In the genomic region with DNA sequence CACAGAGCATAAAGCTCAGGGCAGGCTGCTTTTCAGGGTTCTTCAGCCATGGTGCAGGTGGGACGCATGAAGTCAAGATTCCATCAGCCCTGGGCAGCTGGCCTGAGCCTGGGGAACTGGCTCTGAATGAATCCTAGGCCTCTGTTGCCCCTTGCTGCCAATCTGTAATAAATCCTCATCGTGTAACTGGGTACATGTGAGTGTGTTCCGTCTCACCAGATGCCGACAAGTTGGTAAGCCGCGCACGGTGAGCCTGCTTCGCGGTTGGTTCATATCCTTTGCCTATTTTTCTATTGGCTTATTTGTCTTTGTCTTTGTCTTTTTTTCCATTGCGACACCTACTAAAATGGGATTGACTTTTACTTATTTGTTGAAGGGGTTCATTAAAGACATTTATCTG, we compare ENCODE assay signal across 23 cellular contexts. TPM values are rescaled to one million over a fixed set of nuclear protein-coding genes. Genes with fewer than 3 reads are reported as not detected.
DNase-seq lines count a peak whose midpoint lies in the region; ATAC-seq and TF ChIP-seq lines count a peak whose summit lies in the region.
"Had no signal": no experiment of that assay in that cellular context is flagged by ENCODE, and none has a peak within 500 bp of the region (broad histone marks: within the 10 kb centered on the region; RNA-seq: fewer than 3 reads in every experiment).

No MANE protein-coding gene starts in this region.

- DNase-seq in NCI-H82 (lab: John Stamatoyannopoulos, UW) (peak; percentile 30), NCI-H82 treated with DMSO at 0.1 percent for 48 hours (lab: John Stamatoyannopoulos, UW; ENCODE audit: unreplicated experiment) (no peak), lower lobe of right lung (peak; percentile 16), spleen (peak; percentile 33), GM10266 (ENCODE audit: extremely low spot score) (no peak)
- DNase-seq: AML-193; Caco-2; Calu3; CD4-positive, alpha-beta T cell; CD8-positive, alpha-beta T cell; DMS 273 treated with DMSO at 0.1 percent for 48 hours; DMS153; DMS53; DMS79; DND-41; EL; GDM1 had no signal

- ATAC-seq in lower lobe of right lung (no peak), GM21576 (IDR thresholded peaks at IDR 0.05; ENCODE audit: unreplicated experiment) (no peak)
- ATAC-seq: A549; CD8-positive, alpha-beta T cell had no signal

- H3K4me3 ChIP-seq in lower lobe of right lung (no peak overlapping the region), spleen (no peak overlapping the region)
- H3K4me3 ChIP-seq: A549; BLaER1 treated with 17β-estradiol and CSF1 and Interleukin-3, amounts not matched to agents 10 nM and 100 nM had no signal

- no peak for TF ChIP-seq POLR2A in spleen (IDR thresholded peaks at IDR 0.05)

- TF ChIP-seq CTCF in lower lobe of right lung (IDR thresholded peaks at IDR 0.05) (no peak), spleen (IDR thresholded peaks at IDR 0.05 in 8 of 11, conservative IDR thresholded peaks at IDR 0.05 in 3 of 11) (no peak), GM10266 (IDR thresholded peaks at IDR 0.05; ENCODE audit: control insufficient read depth, insufficient read depth, low read depth, missing control alignments) (no peak)

- H3K4me1 ChIP-seq in lower lobe of right lung = no peaks in the 10 kb centered on the region
- H3K4me1 ChIP-seq in spleen = peaks cover 0 to 7% (median 0%) of the 10 kb centered on the region in 6 donors
- H3K4me1 ChIP-seq: A549 had no signal

- H3K27ac ChIP-seq in lower lobe of right lung (no peak overlapping the region), spleen (no peak overlapping the region)
- H3K27ac ChIP-seq: 22Rv1; A549; BLaER1 treated with 17β-estradiol and CSF1 and Interleukin-3, amounts not matched to agents 10 nM and 100 nM; C4-2B had no signal

- WGBS in spleen, 5 donors = 87 to 97% (median 93%) methylated on average over 10 of the region's 10 CpGs

- peaks cover 3% of the 10 kb centered on the region for H3K27me3 ChIP-seq in lower lobe of right lung (ENCODE audit: low read depth)
- H3K27me3 ChIP-seq in spleen (replicated peaks in 1 of 7) = peaks cover 0 to 10% (median 0%) of the 10 kb centered on the region in 7 donors
- H3K27me3 ChIP-seq: BLaER1 treated with 17β-estradiol and CSF1 and Interleukin-3, amounts not matched to agents 10 nM and 100 nM had no signal

- intact Hi-C loops in lower lobe of right lung (cut with DNase I) (no loop called here), spleen (cut with DNase I; ENCODE audit: low total_unique reads) (no loop called here)

- H3K36me3 ChIP-seq in lower lobe of right lung (no peaks in the 10 kb centered on the region), spleen (no peaks in the 10 kb centered on the region)
- H3K36me3 ChIP-seq: BLaER1 treated with 17β-estradiol and CSF1 and Interleukin-3, amounts not matched to agents 10 nM and 100 nM had no signal

- H3K9me3 ChIP-seq in lower lobe of right lung (no peaks in the 10 kb centered on the region), spleen (no peaks in the 10 kb centered on the region)
- H3K9me3 ChIP-seq: A549, Caco-2 had no signal

RNA-seq across cellular contexts. Expression of gene B3GNT7, which starts 27.7 kb away (rescaled TPM):
- total RNA-seq in lower lobe of right lung = 80.0 TPM
- 10 to 100 TPM; 10.7 to 17.5 (median 11.9) TPM for total RNA-seq in spleen
- polyA plus RNA-seq in spleen = 1 to 10 TPM in 2 of 3 donors, under 1 TPM in 1; 0.96 to 1.7 (median 1.4) TPM
- total RNA-seq: A172 had no signal

RNA-seq across cellular contexts. Expression of gene NCL, which starts 41.1 kb away (rescaled TPM):
- total RNA-seq in lower lobe of right lung (295 TPM), spleen (100 to 1,000 TPM; 133 to 424 (median 306) TPM)
- 100 to 1,000 TPM; 113 to 161 (median 152) TPM for polyA plus RNA-seq in spleen

Comparison
In these comparisons a context has a peak if more than half of its experiments do, and no peak if none do; other contexts are left out.
1. DNase-seq: peak in NCI-H82 (single experiment), lower lobe of right lung (single experiment) and spleen (single experiment); none in NCI-H82 treated with DMSO at 0.1 percent for 48 hours (single experiment) and GM10266 (single experiment).